10 cellular contexts compared by ENCODE assay signal in genomic region chr5:157485811-157486739, GRCh38. TPM values are rescaled to one million over a fixed set of nuclear protein-coding genes. Genes with fewer than 3 reads are reported as not detected.
DNase-seq lines count a peak whose midpoint lies in the region; ATAC-seq and TF ChIP-seq lines count a peak whose summit lies in the region.
"Had no signal": no experiment of that assay in that cellular context is flagged by ENCODE, and none has a peak within 500 bp of the region (broad histone marks: within the 10 kb centered on the region; RNA-seq: fewer than 3 reads in every experiment).

No MANE protein-coding gene starts in this region.

- H3K27ac ChIP-seq in left ventricle myocardium inferior (replicated peaks) (peak overlapping the region; percentile 46), RWPE2 (ENCODE audit: poor library complexity, severe bottlenecking) (no peak overlapping the region), upper lobe of right lung (peak overlapping the region; percentile 19)
- H3K27ac ChIP-seq: thoracic aorta had no signal

- H3K4me1 ChIP-seq in left ventricle myocardium inferior: no peaks in the 10 kb centered on the region
- H3K4me1 ChIP-seq in RWPE2 (ENCODE audit: insufficient read depth, poor library complexity, severe bottlenecking): no peaks in the 10 kb centered on the region
- no peaks in the 10 kb centered on the region for H3K4me1 ChIP-seq in upper lobe of right lung

- no peaks in the 10 kb centered on the region for H3K9me3 ChIP-seq in left ventricle myocardium inferior (replicated peaks)
- H3K9me3 ChIP-seq in RWPE2 (ENCODE audit: severe bottlenecking): no peaks in the 10 kb centered on the region
- no peaks in the 10 kb centered on the region for H3K9me3 ChIP-seq in upper lobe of right lung
- H3K9me3 ChIP-seq: thoracic aorta had no signal

- H3K36me3 ChIP-seq in left ventricle myocardium inferior (peaks cover 80% of the 10 kb centered on the region), RWPE2 (ENCODE audit: low read depth) (peaks cover 7% of the 10 kb centered on the region), upper lobe of right lung (peaks cover 35% of the 10 kb centered on the region)

- ATAC-seq in Right ventricle myocardium inferior (no peak), HG02588 (IDR thresholded peaks at IDR 0.05; ENCODE audit: unreplicated experiment) (peak; percentile 39), RWPE2 (ENCODE audit: low read depth) (no peak), upper lobe of right lung (peak; percentile 11), HG03039 (IDR thresholded peaks at IDR 0.05; ENCODE audit: unreplicated experiment) (no peak)

- intact Hi-C loops in left ventricle myocardium inferior (cut with micrococcal nuclease): no loop called here
- intact Hi-C loops in Right ventricle myocardium inferior (cut with DNase I): no loop called here
- intact Hi-C loops in upper lobe of right lung (cut with DNase I): no loop called here

- DNase-seq in left ventricle myocardium inferior: no peak
- no peak for DNase-seq in Right ventricle myocardium inferior (ENCODE audit: missing footprints)
- DNase-seq in RWPE2 (ENCODE audit: low spot score): peak; percentile 29
- no peak for DNase-seq in upper lobe of right lung
- no peak for DNase-seq in mucosa of gallbladder (ENCODE audit: low spot score)
- DNase-seq in DMS79 treated with DMSO at 0.1 percent for 48 hours (lab: John Stamatoyannopoulos, UW): no peak
- DNase-seq: small intestine had no signal

- H3K27me3 ChIP-seq in left ventricle myocardium inferior (ENCODE audit: low read depth) (no peaks in the 10 kb centered on the region), RWPE2 (ENCODE audit: insufficient read depth, poor library complexity, severe bottlenecking) (no peaks in the 10 kb centered on the region), upper lobe of right lung (no peaks in the 10 kb centered on the region)

- H3K4me3 ChIP-seq in left ventricle myocardium inferior (no peak overlapping the region), RWPE2 (ENCODE audit: severe bottlenecking) (no peak overlapping the region), upper lobe of right lung (no peak overlapping the region)
- H3K4me3 ChIP-seq: thoracic aorta had no signal

- TF ChIP-seq CTCF in left ventricle myocardium inferior (IDR thresholded peaks at IDR 0.05; ENCODE audit: borderline replicate concordance) (no peak), RWPE2 (IDR thresholded peaks at IDR 0.05; ENCODE audit: poor library complexity, severe bottlenecking) (no peak), upper lobe of right lung (IDR thresholded peaks at IDR 0.05) (no peak)

RNA-seq across cellular contexts. Expression of gene NIPAL4, which starts 26.1 kb away (rescaled TPM):
- total RNA-seq in left ventricle myocardium inferior (not detected), Right ventricle myocardium inferior (not detected), upper lobe of right lung (not detected), mucosa of gallbladder (0.63 TPM)

Comparison
In these comparisons a context has a peak if more than half of its experiments do, and no peak if none do; other contexts are left out.
1. ATAC-seq: peak in HG02588 (single experiment) and upper lobe of right lung (single experiment); none in Right ventricle myocardium inferior (single experiment), RWPE2 (single experiment) and HG03039 (single experiment).